8 cellular contexts compared by ENCODE assay signal in the genomic region with DNA sequence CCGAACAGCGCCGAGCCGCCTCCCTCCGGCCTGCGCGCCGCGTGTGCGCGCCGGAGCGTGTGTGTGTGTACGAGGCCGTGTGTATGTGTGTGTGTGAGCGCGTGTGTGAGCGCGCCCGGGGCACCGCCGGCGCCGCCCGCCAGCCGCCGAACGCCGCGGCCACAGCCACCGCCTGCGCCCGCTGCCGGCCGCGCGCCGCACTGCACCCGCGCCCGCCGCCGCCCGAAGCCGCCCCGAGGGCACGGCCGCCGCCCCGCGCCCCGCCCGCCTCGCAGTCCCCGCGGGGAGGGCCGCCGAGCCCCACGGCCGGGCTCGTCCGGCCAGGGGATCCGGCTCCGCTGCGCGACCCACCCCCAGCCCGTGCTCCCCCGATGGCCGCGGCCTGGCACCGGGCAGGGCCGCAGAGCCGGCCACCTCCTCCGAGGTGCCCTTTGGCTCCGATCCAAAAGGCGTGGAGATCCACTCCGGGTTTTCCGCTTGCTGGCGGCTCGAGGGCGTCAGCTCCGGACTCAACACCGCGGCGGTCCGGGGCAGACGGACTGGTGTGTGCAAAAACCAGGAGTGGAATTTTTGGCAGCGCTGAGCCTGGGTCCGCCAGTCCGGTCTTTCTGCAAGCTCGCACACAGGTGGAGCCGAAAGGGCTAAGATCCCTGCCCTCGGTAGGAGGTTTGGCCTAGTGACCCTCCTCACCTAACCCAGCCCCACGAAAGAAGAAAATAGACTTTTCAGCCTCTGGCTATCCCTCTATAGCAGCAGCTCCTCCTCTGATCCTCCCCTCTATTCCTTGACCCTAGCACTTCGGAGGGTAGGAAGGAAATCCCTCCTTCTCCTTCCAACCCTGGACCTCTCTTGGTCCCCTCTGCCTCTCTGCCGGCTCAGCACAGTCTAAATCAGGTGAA. TPM values are rescaled to one million over a fixed set of nuclear protein-coding genes. Genes with fewer than 3 reads are reported as not detected.
A peak's percentile ranks its signal among the peaks of the same experiment; 100 is the strongest.
DNase-seq lines count a peak whose midpoint lies in the region; ATAC-seq, FAIRE-seq and TF ChIP-seq lines count a peak whose summit lies in the region.

A gene with protein sequence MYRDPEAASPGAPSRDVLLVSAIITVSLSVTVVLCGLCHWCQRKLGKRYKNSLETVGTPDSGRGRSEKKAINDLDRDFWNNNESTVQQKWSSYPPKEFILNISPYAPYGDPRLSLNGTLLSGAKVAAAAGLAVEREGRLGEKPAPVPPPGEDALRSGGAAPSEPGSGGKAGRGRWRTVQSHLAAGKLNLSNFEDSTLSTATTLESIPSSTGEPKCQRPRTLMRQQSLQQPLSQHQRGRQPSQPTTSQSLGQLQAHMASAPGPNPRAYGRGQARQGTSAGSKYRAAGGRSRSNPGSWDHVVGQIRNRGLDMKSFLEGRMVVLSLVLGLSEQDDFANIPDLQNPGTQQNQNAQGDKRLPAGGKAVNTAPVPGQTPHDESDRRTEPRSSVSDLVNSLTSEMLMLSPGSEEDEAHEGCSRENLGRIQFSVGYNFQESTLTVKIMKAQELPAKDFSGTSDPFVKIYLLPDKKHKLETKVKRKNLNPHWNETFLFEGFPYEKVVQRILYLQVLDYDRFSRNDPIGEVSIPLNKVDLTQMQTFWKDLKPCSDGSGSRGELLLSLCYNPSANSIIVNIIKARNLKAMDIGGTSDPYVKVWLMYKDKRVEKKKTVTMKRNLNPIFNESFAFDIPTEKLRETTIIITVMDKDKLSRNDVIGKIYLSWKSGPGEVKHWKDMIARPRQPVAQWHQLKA (minus strand): TSS at position 47 of the 899 bp plus-strand sequence. CDS start 256 bp downstream, outside the sequence.

- no peaks in the 10 kb centered on the region for H3K9me2 ChIP-seq in DOHH2 (replicated peaks; ENCODE audit: control insufficient read depth, low read length)

- H3K36me3 Mint-ChIP-seq in activated T-helper 2 cell treated with anti-CD3 and anti-CD28 coated beads, Interferon-gamma antibody, Interleukin-2, Interleukin-4, amounts not matched to agents 10 μg/mL and 5 μg/mL and 100 μg/mL, durations not matched to agents 14 hours and 24 hours and 36 hours (ENCODE audit: low read depth) = no peaks in the 10 kb centered on the region
- no peaks in the 10 kb centered on the region for H3K36me3 Mint-ChIP-seq in naive thymus-derived CD8-positive, alpha-beta T cell
- no peaks in the 10 kb centered on the region for H3K36me3 Mint-ChIP-seq in stimulated activated memory B cell treated with anti-CD40 and anti-IgM and Interleukin-4, amounts not matched to agents 10 μg/mL and 1 μg/mL and 100 μg/mL, for 72 hours

- H4K20me1 ChIP-seq in DOHH2 (ENCODE audit: control insufficient read depth, insufficient read depth, low read depth, low read length) = no peaks in the 10 kb centered on the region

- peak; percentile 86 for ATAC-seq in naive thymus-derived CD8-positive, alpha-beta T cell
- peak; percentile 89 for ATAC-seq in stimulated activated memory B cell treated with anti-CD40 and anti-IgM and Interleukin-4, amounts not matched to agents 10 μg/mL and 1 μg/mL and 100 μg/mL, for 72 hours

- no peaks in the 10 kb centered on the region for H3K79me2 ChIP-seq in DOHH2 (ENCODE audit: control insufficient read depth, low read length)

- no peak within 1 kb of the TSS for H3K27ac ChIP-seq in DOHH2 (ENCODE audit: low read depth, low read length)

- intact Hi-C loops in activated T-helper 2 cell treated with anti-CD3 and anti-CD28 coated beads, Interferon-gamma antibody, Interleukin-2, Interleukin-4, amounts not matched to agents 10 μg/mL and 5 μg/mL and 100 μg/mL, durations not matched to agents 14 hours and 24 hours and 36 hours (cut with micrococcal nuclease) = no loop called here

- H3K36me3 ChIP-seq in DOHH2 (ENCODE audit: control insufficient read depth, low read length) = no peaks in the 10 kb centered on the region

- peak within 1 kb of the TSS; percentile 68 for H3K4me3 Mint-ChIP-seq in activated T-helper 2 cell treated with anti-CD3 and anti-CD28 coated beads, Interferon-gamma antibody, Interleukin-2, Interleukin-4, amounts not matched to agents 10 μg/mL and 5 μg/mL and 100 μg/mL, durations not matched to agents 14 hours and 24 hours and 36 hours (ENCODE audit: low read depth)
- H3K4me3 Mint-ChIP-seq in naive thymus-derived CD8-positive, alpha-beta T cell = peak within 1 kb of the TSS; percentile 78 to 90 (median 85)
- H3K4me3 Mint-ChIP-seq in stimulated activated memory B cell treated with anti-CD40 and anti-IgM and Interleukin-4, amounts not matched to agents 10 μg/mL and 1 μg/mL and 100 μg/mL, for 72 hours = peak within 1 kb of the TSS; percentile 87

- H3K9me3 ChIP-seq in DOHH2 (ENCODE audit: control insufficient read depth, insufficient read depth, low read length) = no peaks in the 10 kb centered on the region

- peaks cover 2% of the 10 kb centered on the region for H3K4me1 Mint-ChIP-seq in activated T-helper 2 cell treated with anti-CD3 and anti-CD28 coated beads, Interferon-gamma antibody, Interleukin-2, Interleukin-4, amounts not matched to agents 10 μg/mL and 5 μg/mL and 100 μg/mL, durations not matched to agents 14 hours and 24 hours and 36 hours (ENCODE audit: low read depth)
- H3K4me1 Mint-ChIP-seq in naive thymus-derived CD8-positive, alpha-beta T cell = peaks cover 6 to 19% (median 13%) of the 10 kb centered on the region in 4 donors
- peaks cover 19% of the 10 kb centered on the region for H3K4me1 Mint-ChIP-seq in stimulated activated memory B cell treated with anti-CD40 and anti-IgM and Interleukin-4, amounts not matched to agents 10 μg/mL and 1 μg/mL and 100 μg/mL, for 72 hours

- no peak for TF ChIP-seq POLR2A in H54 (IDR thresholded peaks at IDR 0.05; ENCODE audit: low read depth, low read length)

- no peaks in the 10 kb centered on the region for H3K9me3 Mint-ChIP-seq in activated T-helper 2 cell treated with anti-CD3 and anti-CD28 coated beads, Interferon-gamma antibody, Interleukin-2, Interleukin-4, amounts not matched to agents 10 μg/mL and 5 μg/mL and 100 μg/mL, durations not matched to agents 14 hours and 24 hours and 36 hours
- no peaks in the 10 kb centered on the region for H3K9me3 Mint-ChIP-seq in naive thymus-derived CD8-positive, alpha-beta T cell
- no peaks in the 10 kb centered on the region for H3K9me3 Mint-ChIP-seq in stimulated activated memory B cell treated with anti-CD40 and anti-IgM and Interleukin-4, amounts not matched to agents 10 μg/mL and 1 μg/mL and 100 μg/mL, for 72 hours

- 0 out of 2 replicates have a peak, but pooled peaks cover 4% of the 10 kb centered on the region for H3K4me1 ChIP-seq in DOHH2 (ENCODE audit: control insufficient read depth, low read length)

- peaks cover 34% of the 10 kb centered on the region for H3K27me3 ChIP-seq in DOHH2 (ENCODE audit: control insufficient read depth, low read length)

- no peak for FAIRE-seq in H54 (lab: Jason Lieb, UNC)

- H3K4me3 ChIP-seq in DOHH2 (ENCODE audit: low read length) (peak within 1 kb of the TSS; percentile 70), LNCaP clone FGC (ENCODE audit: low read depth, low read length) (peak within 1 kb of the TSS; percentile 71), fibroblast of mammary gland (ENCODE audit: control insufficient read depth, low read depth, low read length) (peak within 1 kb of the TSS; percentile 52)

- peaks cover 53% of the 10 kb centered on the region for H3K27me3 Mint-ChIP-seq in activated T-helper 2 cell treated with anti-CD3 and anti-CD28 coated beads, Interferon-gamma antibody, Interleukin-2, Interleukin-4, amounts not matched to agents 10 μg/mL and 5 μg/mL and 100 μg/mL, durations not matched to agents 14 hours and 24 hours and 36 hours (ENCODE audit: low read depth)
- H3K27me3 Mint-ChIP-seq in naive thymus-derived CD8-positive, alpha-beta T cell = peaks cover 17 to 57% (median 34%) of the 10 kb centered on the region in 5 donors
- peaks cover 82% of the 10 kb centered on the region for H3K27me3 Mint-ChIP-seq in stimulated activated memory B cell treated with anti-CD40 and anti-IgM and Interleukin-4, amounts not matched to agents 10 μg/mL and 1 μg/mL and 100 μg/mL, for 72 hours

- H3F3A ChIP-seq in DOHH2 (ENCODE audit: control insufficient read depth, insufficient read depth) = no peaks in the 10 kb centered on the region

- peak within 1 kb of the TSS; percentile 65 for H3K4me2 ChIP-seq in DOHH2 (ENCODE audit: low read length)

- POLR2A ChIA-PET in naive thymus-derived CD8-positive, alpha-beta T cell (lab: Charles Lee) = interaction anchor here (0.8 to 1.6 kb wide), 2 partner anchors 151 to 211 kb away, joined by 3 to 4 read pairs; a partner anchor contains a TSS

- H3K27ac Mint-ChIP-seq in activated T-helper 2 cell treated with anti-CD3 and anti-CD28 coated beads, Interferon-gamma antibody, Interleukin-2, Interleukin-4, amounts not matched to agents 10 μg/mL and 5 μg/mL and 100 μg/mL, durations not matched to agents 14 hours and 24 hours and 36 hours = peak within 1 kb of the TSS; percentile 47
- peak within 1 kb of the TSS in 9 of 10 donors; percentile 19 to 85 (median 74) for H3K27ac Mint-ChIP-seq in naive thymus-derived CD8-positive, alpha-beta T cell
- peak within 1 kb of the TSS; percentile 60 for H3K27ac Mint-ChIP-seq in stimulated activated memory B cell treated with anti-CD40 and anti-IgM and Interleukin-4, amounts not matched to agents 10 μg/mL and 1 μg/mL and 100 μg/mL, for 72 hours

- DNase-seq in H54 (ENCODE audit: insufficient read length, low spot score) (peak; percentile 99), LNCaP clone FGC (ENCODE audit: low read depth) (peak; percentile 96), RPMI7951 (ENCODE audit: low read depth) (peak; percentile 94), fibroblast of mammary gland (ENCODE audit: low read depth) (peak; percentile 96)
- peak; percentile 91 for DNase-seq in activated T-helper 2 cell treated with anti-CD3 and anti-CD28 coated beads, Interferon-gamma antibody, Interleukin-2, Interleukin-4, amounts not matched to agents 10 μg/mL and 5 μg/mL and 100 μg/mL, durations not matched to agents 14 hours and 24 hours and 36 hours (ENCODE audit: low spot score)
- peak; percentile 79 to 100 (median 92) for DNase-seq in naive thymus-derived CD8-positive, alpha-beta T cell

- TF ChIP-seq CTCF in DOHH2 (IDR thresholded peaks at IDR 0.05; ENCODE audit: low read depth, low read length, poor library complexity, severe bottlenecking) (no peak), LNCaP clone FGC (IDR thresholded peaks at IDR 0.05; ENCODE audit: control insufficient read depth, extremely low read depth, insufficient read depth) (peak; percentile 76), fibroblast of mammary gland (conservative IDR thresholded peaks at IDR 0.05; ENCODE audit: control insufficient read depth, insufficient read depth, low read depth, low read length) (no peak)

RNA-seq across cellular contexts. Expression of the gene that starts here (rescaled TPM):
- 0.29 and 0.48 TPM in 2 replicates for total RNA-seq in RPMI7951 (2014; rRNA removed; shearing (Covaris generic))
- 0.09 and 0.30 TPM in 2 replicates for total RNA-seq in activated T-helper 2 cell treated with anti-CD3 and anti-CD28 coated beads, Interferon-gamma antibody, Interleukin-2, Interleukin-4, amounts not matched to agents 10 μg/mL and 5 μg/mL and 100 μg/mL, durations not matched to agents 14 hours and 24 hours and 36 hours
- total RNA-seq in naive thymus-derived CD8-positive, alpha-beta T cell = not detected
- under 1 TPM in 1 of 3 donors, not detected in 2; 0.06 TPM for polyA plus RNA-seq in naive thymus-derived CD8-positive, alpha-beta T cell

Comparison
In these comparisons a context has a peak if more than half of its experiments do, and no peak if none do; other contexts are left out.
1. Peak in DNase-seq in RPMI7951; RNA of the gene not detected or under 1 TPM.
2. Peak in DNase-seq in activated T-helper 2 cell treated with anti-CD3 and anti-CD28 coated beads, Interferon-gamma antibody, Interleukin-2, Interleukin-4, amounts not matched to agents 10 μg/mL and 5 μg/mL and 100 μg/mL, durations not matched to agents 14 hours and 24 hours and 36 hours; RNA of the gene not detected or under 1 TPM.
3. Peak in DNase-seq and ATAC-seq in naive thymus-derived CD8-positive, alpha-beta T cell; RNA of the gene not detected or under 1 TPM.